In genomic region chr1:156484480-156485058, GRCh38 we compare ENCODE assay signal across 19 cellular contexts. TPM values are rescaled to one million over a fixed set of nuclear protein-coding genes. Genes with fewer than 3 reads are reported as not detected.
DNase-seq lines count a peak whose midpoint lies in the region; ATAC-seq and TF ChIP-seq lines count a peak whose summit lies in the region.
"Had no signal": no experiment of that assay in that cellular context is flagged by ENCODE, and none has a peak within 500 bp of the region (broad histone marks: within the 10 kb centered on the region; RNA-seq: fewer than 3 reads in every experiment).

No MANE protein-coding gene starts in this region.

- H3K27ac ChIP-seq in esophagus muscularis mucosa (replicated peaks in 1 of 4) (peak overlapping the region; percentile 35 to 47 (median 40)), lower lobe of right lung (no peak overlapping the region)
- H3K27ac ChIP-seq: cardiac muscle cell, ovary had no signal

- H3K27me3 ChIP-seq in esophagus muscularis mucosa (no peaks in the 10 kb centered on the region), lower lobe of right lung (ENCODE audit: low read depth) (no peaks in the 10 kb centered on the region)
- H3K27me3 ChIP-seq: cardiac muscle cell, ovary had no signal

- no peak for DNase-seq in activated T-cell treated with anti-CD3 and anti-CD28 coated beads, Interleukin-2, amount 50 U/mL, for 24 hours
- no peak for DNase-seq in activated T-cell treated with anti-CD3 and anti-CD28 coated beads, Interleukin-2, amount 50 U/mL, for 48 hours
- DNase-seq in esophagus muscularis mucosa (ENCODE audit: extremely low spot score) (no peak), lower lobe of right lung (no peak), endothelial cell (ENCODE audit: low spot score) (no peak)
- DNase-seq: activated CD8-positive, alpha-beta memory T cell treated with anti-CD3 and anti-CD28 coated beads, Interleukin-2, amount 50 U/mL, for 4 hours; activated naive CD4-positive, alpha-beta T cell treated with anti-CD3 and anti-CD28 coated beads, Interleukin-2, amount 10 ng/mL, durations not matched to agents 7 days and 5 days; endodermal cell; H9; mucosa of descending colon; NCI-H1694; NCI-H345; NK-92 treated with Interleukin-12 subunit alpha and Interleukin-12 subunit beta, amount 100 ng/mL, for 24 hours; ovary had no signal

- H3K27me3 Mint-ChIP-seq in activated T-cell treated with anti-CD3 and anti-CD28 coated beads, Interleukin-2, amount 50 U/mL, for 24 hours = no peaks in the 10 kb centered on the region
- H3K27me3 Mint-ChIP-seq in IgD-negative memory B cell (no peaks in the 10 kb centered on the region), endothelial cell (ENCODE audit: unreplicated experiment) (peaks cover 21% of the 10 kb centered on the region)
- H3K27me3 Mint-ChIP-seq in stimulated activated memory B cell treated with anti-CD40 and anti-IgM and Interleukin-4, amounts not matched to agents 10 μg/mL and 1 μg/mL and 100 μg/mL, for 72 hours = no peaks in the 10 kb centered on the region
- H3K27me3 Mint-ChIP-seq: activated naive CD4-positive, alpha-beta T cell treated with anti-CD3 and anti-CD28 coated beads, Interleukin-2, amount 10 ng/mL, durations not matched to agents 7 days and 5 days; stimulated activated naive CD8-positive, alpha-beta T cell treated with anti-CD3 and anti-CD28 coated beads, Interleukin-15, Interleukin-2, amounts not matched to agents 100 ng/mL and 50 ng/mL, for 24 hours had no signal

- no peak for TF ChIP-seq CTCF in esophagus muscularis mucosa (IDR thresholded peaks at IDR 0.05)
- TF ChIP-seq CTCF in lower lobe of right lung (IDR thresholded peaks at IDR 0.05) = no peak
- TF ChIP-seq CTCF in endothelial cell (IDR thresholded peaks at IDR 0.05; ENCODE audit: unreplicated experiment) = no peak

- no peaks in the 10 kb centered on the region for H3K9me3 Mint-ChIP-seq in activated T-cell treated with anti-CD3 and anti-CD28 coated beads, Interleukin-2, amount 50 U/mL, for 24 hours
- H3K9me3 Mint-ChIP-seq in IgD-negative memory B cell = no peaks in the 10 kb centered on the region
- no peaks in the 10 kb centered on the region for H3K9me3 Mint-ChIP-seq in stimulated activated memory B cell treated with anti-CD40 and anti-IgM and Interleukin-4, amounts not matched to agents 10 μg/mL and 1 μg/mL and 100 μg/mL, for 72 hours
- no peaks in the 10 kb centered on the region for H3K9me3 Mint-ChIP-seq in endothelial cell (ENCODE audit: unreplicated experiment)
- H3K9me3 Mint-ChIP-seq: activated naive CD4-positive, alpha-beta T cell treated with anti-CD3 and anti-CD28 coated beads, Interleukin-2, amount 10 ng/mL, durations not matched to agents 7 days and 5 days; endodermal cell; H9; stimulated activated naive CD8-positive, alpha-beta T cell treated with anti-CD3 and anti-CD28 coated beads, Interleukin-15, Interleukin-2, amounts not matched to agents 100 ng/mL and 50 ng/mL, for 24 hours had no signal

- no peak overlapping the region for H3K4me3 Mint-ChIP-seq in activated T-cell treated with anti-CD3 and anti-CD28 coated beads, Interleukin-2, amount 50 U/mL, for 24 hours
- H3K4me3 Mint-ChIP-seq in IgD-negative memory B cell (peak overlapping the region in 3 of 4 donors; percentile 39 to 55 (median 44)), endothelial cell (ENCODE audit: unreplicated experiment) (no peak overlapping the region)
- no peak overlapping the region for H3K4me3 Mint-ChIP-seq in stimulated activated memory B cell treated with anti-CD40 and anti-IgM and Interleukin-4, amounts not matched to agents 10 μg/mL and 1 μg/mL and 100 μg/mL, for 72 hours
- H3K4me3 Mint-ChIP-seq: activated naive CD4-positive, alpha-beta T cell treated with anti-CD3 and anti-CD28 coated beads, Interleukin-2, amount 10 ng/mL, durations not matched to agents 7 days and 5 days; endodermal cell; H9; stimulated activated naive CD8-positive, alpha-beta T cell treated with anti-CD3 and anti-CD28 coated beads, Interleukin-15, Interleukin-2, amounts not matched to agents 100 ng/mL and 50 ng/mL, for 24 hours had no signal

- H3K4me1 ChIP-seq in esophagus muscularis mucosa (peaks cover 88 to 100% (median 100%) of the 10 kb centered on the region in 4 donors), lower lobe of right lung (peaks cover 72% of the 10 kb centered on the region)

- no peak overlapping the region for H3K4me3 ChIP-seq in esophagus muscularis mucosa
- H3K4me3 ChIP-seq in lower lobe of right lung = no peak overlapping the region
- H3K4me3 ChIP-seq: cardiac muscle cell, mucosa of descending colon, ovary had no signal

- intact Hi-C loops in esophagus muscularis mucosa (cut with DNase I) = loop anchor here (10.0 kb wide), 1 partner anchor 110 kb away; the partner anchor contains the start of gene NAXE
- intact Hi-C loops in lower lobe of right lung (cut with DNase I) = no loop called here

- H3K36me3 Mint-ChIP-seq in activated T-cell treated with anti-CD3 and anti-CD28 coated beads, Interleukin-2, amount 50 U/mL, for 24 hours (ENCODE audit: low read depth) = peaks cover 48% of the 10 kb centered on the region
- H3K36me3 Mint-ChIP-seq in IgD-negative memory B cell (peaks cover 2% of the 10 kb centered on the region), endothelial cell (ENCODE audit: low read depth, unreplicated experiment) (peaks cover 35% of the 10 kb centered on the region)
- peaks cover 41% of the 10 kb centered on the region for H3K36me3 Mint-ChIP-seq in stimulated activated memory B cell treated with anti-CD40 and anti-IgM and Interleukin-4, amounts not matched to agents 10 μg/mL and 1 μg/mL and 100 μg/mL, for 72 hours

- ATAC-seq in stimulated activated memory B cell treated with anti-CD40 and anti-IgM and Interleukin-4, amounts not matched to agents 10 μg/mL and 1 μg/mL and 100 μg/mL, for 72 hours = no peak
- no peak for ATAC-seq in lower lobe of right lung
- ATAC-seq in GM21360 (IDR thresholded peaks at IDR 0.05; ENCODE audit: unreplicated experiment) = no peak
- ATAC-seq: mucosa of descending colon had no signal

- H3K27ac Mint-ChIP-seq in activated T-cell treated with anti-CD3 and anti-CD28 coated beads, Interleukin-2, amount 50 U/mL, for 24 hours = peak overlapping the region; percentile 65
- H3K27ac Mint-ChIP-seq in IgD-negative memory B cell (peak overlapping the region; percentile 79 to 86 (median 83)), endothelial cell (ENCODE audit: unreplicated experiment) (no peak overlapping the region)
- peak overlapping the region; percentile 83 for H3K27ac Mint-ChIP-seq in stimulated activated memory B cell treated with anti-CD40 and anti-IgM and Interleukin-4, amounts not matched to agents 10 μg/mL and 1 μg/mL and 100 μg/mL, for 72 hours
- H3K27ac Mint-ChIP-seq: activated naive CD4-positive, alpha-beta T cell treated with anti-CD3 and anti-CD28 coated beads, Interleukin-2, amount 10 ng/mL, durations not matched to agents 7 days and 5 days; endodermal cell; H9 had no signal

- H3K4me1 Mint-ChIP-seq in activated T-cell treated with anti-CD3 and anti-CD28 coated beads, Interleukin-2, amount 50 U/mL, for 24 hours (ENCODE audit: low read depth) = peaks cover 78% of the 10 kb centered on the region
- H3K4me1 Mint-ChIP-seq in IgD-negative memory B cell (peaks cover 53 to 70% (median 54%) of the 10 kb centered on the region in 3 donors), endothelial cell (ENCODE audit: unreplicated experiment) (peaks cover 25% of the 10 kb centered on the region)
- H3K4me1 Mint-ChIP-seq in stimulated activated memory B cell treated with anti-CD40 and anti-IgM and Interleukin-4, amounts not matched to agents 10 μg/mL and 1 μg/mL and 100 μg/mL, for 72 hours = peaks cover 80% of the 10 kb centered on the region

- TF ChIP-seq EP300 in esophagus muscularis mucosa (IDR thresholded peaks at IDR 0.05) = no peak

- no peak for TF ChIP-seq POLR2A in esophagus muscularis mucosa (IDR thresholded peaks at IDR 0.05; ENCODE audit: low read depth)

- H3K9me3 ChIP-seq in esophagus muscularis mucosa (no peaks in the 10 kb centered on the region), lower lobe of right lung (no peaks in the 10 kb centered on the region)
- H3K9me3 ChIP-seq: mucosa of descending colon, ovary had no signal

- WGBS in esophagus muscularis mucosa = 93% methylated on average over 3 of the region's 6 CpGs

- H3K36me3 ChIP-seq in esophagus muscularis mucosa (peaks cover 33 to 56% (median 43%) of the 10 kb centered on the region in 4 donors), lower lobe of right lung (peaks cover 48% of the 10 kb centered on the region)
- H3K36me3 ChIP-seq: ovary had no signal

RNA-seq across cellular contexts. Expression of gene MEF2D, which starts 16.0 kb away (rescaled TPM):
- polyA plus RNA-seq in IgD-negative memory B cell = 16.2 TPM
- total RNA-seq in esophagus muscularis mucosa (100 to 1,000 TPM in 3 of 4 donors, 10 to 100 TPM in 1; 78.0 to 138 (median 115) TPM), lower lobe of right lung (51.0 TPM), endothelial cell (ENCODE audit: unreplicated experiment) (45.2 TPM)

Comparison
In these comparisons a context has a peak if more than half of its experiments do, and no peak if none do; other contexts are left out.
1. H3K4me3 Mint-ChIP-seq: peak in IgD-negative memory B cell (3 of 4); none in activated T-cell treated with anti-CD3 and anti-CD28 coated beads, Interleukin-2, amount 50 U/mL, for 24 hours (single experiment), stimulated activated memory B cell treated with anti-CD40 and anti-IgM and Interleukin-4, amounts not matched to agents 10 μg/mL and 1 μg/mL and 100 μg/mL, for 72 hours (single experiment) and endothelial cell (single experiment).